ENCODE assay signal across 19 cellular contexts in the genomic region with DNA sequence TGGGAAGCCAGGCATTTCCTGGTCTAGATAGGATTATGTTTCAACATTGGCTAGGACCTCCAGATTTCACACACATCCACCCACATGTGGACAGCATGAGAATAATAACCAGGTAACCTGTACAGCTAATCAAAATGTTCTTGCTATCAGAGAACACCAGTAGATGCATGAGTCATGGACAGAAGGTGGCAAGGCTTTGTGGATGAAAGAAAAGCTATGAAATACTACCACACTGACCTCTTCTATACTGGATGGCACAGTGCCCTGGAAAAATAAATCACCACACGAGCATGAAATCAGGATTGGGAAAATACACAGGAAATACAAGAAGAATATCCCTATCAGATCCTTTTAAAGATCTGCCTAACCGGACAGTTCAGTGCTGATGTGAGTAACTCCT.
DNase-seq lines count a peak whose midpoint lies in the region; ATAC-seq and TF ChIP-seq lines count a peak whose summit lies in the region.
"Had no signal": no experiment of that assay in that cellular context is flagged by ENCODE, and none has a peak within 500 bp of the region (broad histone marks: within the 10 kb centered on the region; RNA-seq: fewer than 3 reads in every experiment).

No MANE protein-coding gene starts in this region.

- no peak for TF ChIP-seq CTCF in cardiac fibroblast (IDR thresholded peaks at IDR 0.05; ENCODE audit: low read depth, low read length)
- TF ChIP-seq CTCF in testis (IDR thresholded peaks at IDR 0.05): no peak

- H3K4me3 ChIP-seq in cardiac fibroblast (replicated peaks in 1 of 2; ENCODE audit: low read depth in 2 of 2, low read length in 2 of 2): no peak overlapping the region
- H3K4me3 ChIP-seq in testis: no peak overlapping the region
- H3K4me3 ChIP-seq: GM12878, prostate gland, vagina had no signal

- WGBS in testis, 2 donors: 67 to 72% methylated on average over 2 of the region's 2 CpGs

- H3K36me3 ChIP-seq in testis (ENCODE audit: low read depth, missing control alignments): no peaks in the 10 kb centered on the region
- H3K36me3 ChIP-seq: prostate gland, vagina had no signal

- no peak overlapping the region for H3K27ac ChIP-seq in testis
- H3K27ac ChIP-seq: prostate gland, vagina had no signal

- H3K27me3 ChIP-seq in testis: no peaks in the 10 kb centered on the region
- H3K27me3 ChIP-seq: vagina had no signal

- no peak for ATAC-seq in HG02623 (IDR thresholded peaks at IDR 0.05; ENCODE audit: unreplicated experiment)
- no peak for ATAC-seq in activated CD4-positive, CD25-positive, alpha-beta regulatory T cell treated with anti-CD3 and anti-CD28 coated beads, Interleukin-2, amount 50 U/mL, for 24 hours
- ATAC-seq: GM12878; left lobe of liver; stimulated activated naive CD8-positive, alpha-beta T cell treated with anti-CD3 and anti-CD28 coated beads, Interleukin-15, amount 100 ng/mL, for 72 hours had no signal

- intact Hi-C loops in testis (cut with DNase I; ENCODE audit: low total_unique reads): no loop called here

- H3K9me3 ChIP-seq in testis: no peaks in the 10 kb centered on the region
- H3K9me3 ChIP-seq: prostate gland, vagina had no signal

- TF ChIP-seq POLR2A in testis (IDR thresholded peaks at IDR 0.05): no peak

- DNase-seq in EL: peak; percentile 20
- DNase-seq in NCI-H2196 treated with DMSO at 0.1 percent for 48 hours (lab: John Stamatoyannopoulos, UW; ENCODE audit: unreplicated experiment): peak; percentile 40
- DNase-seq in cardiac fibroblast (ENCODE audit: low read depth in 2 of 2): peak; percentile 9 to 26
- peak; percentile 48 for DNase-seq in kidney tubule cell (ENCODE audit: low spot score)
- DNase-seq in NCI-H2107 (lab: John Stamatoyannopoulos, UW): no peak
- DNase-seq in testis: no peak
- DNase-seq: activated CD4-positive, alpha-beta T cell treated with anti-CD3 and anti-CD28 coated beads, Interleukin-2, amount 50 U/mL, for 1 hour; CD4-positive, alpha-beta memory T cell; GOT3; MV-4-11; SHP77; stimulated activated naive CD8-positive, alpha-beta T cell treated with anti-CD3 and anti-CD28 coated beads, Interleukin-15, amount 100 ng/mL, for 72 hours; T-helper 9 cell had no signal

- H3K4me1 ChIP-seq in testis: peaks cover 3% of the 10 kb centered on the region
- H3K4me1 ChIP-seq: prostate gland had no signal

Comparison
In these comparisons a context has a peak if more than half of its experiments do, and no peak if none do; other contexts are left out.
1. DNase-seq: peak in EL (single experiment), NCI-H2196 treated with DMSO at 0.1 percent for 48 hours (single experiment), cardiac fibroblast (2 of 2) and kidney tubule cell (single experiment); none in NCI-H2107 (single experiment) and testis (single experiment).